Comparison of ENCODE assay signal across 8 cellular contexts in the genomic region with DNA sequence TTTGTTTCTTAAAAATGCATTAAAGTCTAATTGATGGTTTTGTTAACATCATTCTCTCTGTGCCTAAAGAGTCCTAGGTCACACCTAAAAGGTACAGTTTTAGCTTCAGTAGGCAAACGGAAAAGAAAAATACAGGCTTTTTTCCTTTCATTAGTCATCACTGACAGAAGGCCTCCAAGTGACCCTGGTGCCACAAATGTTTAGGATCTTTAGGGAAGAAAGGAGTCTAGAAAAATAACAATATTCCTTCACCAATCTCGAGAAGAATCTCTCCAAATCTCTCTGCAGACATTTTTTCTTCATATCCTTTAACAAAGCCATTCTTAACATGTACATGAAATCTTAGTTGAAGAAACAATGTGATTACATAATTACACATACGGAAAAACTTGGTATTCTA. TPM values are rescaled to one million over a fixed set of nuclear protein-coding genes. Genes with fewer than 3 reads are reported as not detected.
A peak's percentile ranks its signal among the peaks of the same experiment; 100 is the strongest.
DNase-seq lines count a peak whose midpoint lies in the region; ATAC-seq lines count a peak whose summit lies in the region.

No MANE protein-coding gene starts in this region.

- no peaks in the 10 kb centered on the region for H3K9me3 ChIP-seq in subcutaneous abdominal adipose tissue (ENCODE audit: control insufficient read depth in 5 of 5, low read length in 5 of 5)

- no peak for ATAC-seq in activated T-helper 17 cell treated with anti-CD3 and anti-CD28 coated beads, Interleukin-2, amount 50 U/mL, for 72 hours (replicated peaks)
- ATAC-seq in GM18519 (IDR thresholded peaks at IDR 0.05; ENCODE audit: low FRiP score, unreplicated experiment) (no peak), GM19324 (IDR thresholded peaks at IDR 0.05; ENCODE audit: low FRiP score, unreplicated experiment) (no peak)

- H3K9me3 Mint-ChIP-seq in activated CD4-positive, alpha-beta T cell treated with anti-CD3 and anti-CD28 coated beads, Interleukin-2, amount 10 ng/mL, durations not matched to agents 7 days and 5 days: no peaks in the 10 kb centered on the region
- no peaks in the 10 kb centered on the region for H3K9me3 Mint-ChIP-seq in activated T-helper 17 cell treated with anti-CD3 and anti-CD28 coated beads, Interleukin-2, amount 50 U/mL, for 72 hours

- H3K27me3 ChIP-seq in subcutaneous abdominal adipose tissue (ENCODE audit: control insufficient read depth in 5 of 5, insufficient read depth in 4 of 5, low read length in 5 of 5): no peaks in the 10 kb centered on the region

- peaks cover 10% of the 10 kb centered on the region for H3K4me1 Mint-ChIP-seq in activated CD4-positive, alpha-beta T cell treated with anti-CD3 and anti-CD28 coated beads, Interleukin-2, amount 10 ng/mL, durations not matched to agents 7 days and 5 days
- H3K4me1 Mint-ChIP-seq in activated T-helper 17 cell treated with anti-CD3 and anti-CD28 coated beads, Interleukin-2, amount 50 U/mL, for 72 hours: peaks cover 4% of the 10 kb centered on the region

- POLR2A ChIA-PET in activated CD4-positive, alpha-beta T cell treated with anti-CD3 and anti-CD28 coated beads, Interleukin-2, amount 10 ng/mL, durations not matched to agents 7 days and 5 days (lab: Charles Lee): no interaction called here

- DNase-seq in activated CD4-positive, alpha-beta T cell treated with anti-CD3 and anti-CD28 coated beads, Interleukin-2, amount 10 ng/mL, durations not matched to agents 7 days and 5 days: no peak
- DNase-seq in activated CD4-positive, alpha-beta T cell treated with anti-CD3 and anti-CD28 coated beads for 48 hours: no peak
- peak; percentile 38 for DNase-seq in inferior parietal cortex (ENCODE audit: extremely low spot score)
- DNase-seq in NCI-H1436 treated with DMSO at 0.1 percent for 48 hours (lab: John Stamatoyannopoulos, UW): no peak

- H3K27me3 Mint-ChIP-seq in activated CD4-positive, alpha-beta T cell treated with anti-CD3 and anti-CD28 coated beads, Interleukin-2, amount 10 ng/mL, durations not matched to agents 7 days and 5 days: peaks cover 57% of the 10 kb centered on the region
- H3K27me3 Mint-ChIP-seq in activated T-helper 17 cell treated with anti-CD3 and anti-CD28 coated beads, Interleukin-2, amount 50 U/mL, for 72 hours: peaks cover 51% of the 10 kb centered on the region

- H3K4me1 ChIP-seq in subcutaneous abdominal adipose tissue (ENCODE audit: control insufficient read depth in 5 of 5, insufficient read depth in 5 of 5, low read length in 5 of 5): peaks cover 0 to 28% (median 19%) of the 10 kb centered on the region in 5 donors

- peak overlapping the region; percentile 78 for H3K4me3 Mint-ChIP-seq in activated CD4-positive, alpha-beta T cell treated with anti-CD3 and anti-CD28 coated beads, Interleukin-2, amount 10 ng/mL, durations not matched to agents 7 days and 5 days
- peak overlapping the region; percentile 68 for H3K4me3 Mint-ChIP-seq in activated T-helper 17 cell treated with anti-CD3 and anti-CD28 coated beads, Interleukin-2, amount 50 U/mL, for 72 hours

- peaks cover 4% of the 10 kb centered on the region for H3K36me3 Mint-ChIP-seq in activated CD4-positive, alpha-beta T cell treated with anti-CD3 and anti-CD28 coated beads, Interleukin-2, amount 10 ng/mL, durations not matched to agents 7 days and 5 days (ENCODE audit: low read depth)
- no peaks in the 10 kb centered on the region for H3K36me3 Mint-ChIP-seq in activated T-helper 17 cell treated with anti-CD3 and anti-CD28 coated beads, Interleukin-2, amount 50 U/mL, for 72 hours (ENCODE audit: low read depth)

- H3K4me3 ChIP-seq in subcutaneous abdominal adipose tissue (ENCODE audit: low read depth in 1 of 5, low read length in 5 of 5): peak overlapping the region; percentile 71 to 94 (median 82)

- CTCF ChIA-PET in activated CD4-positive, alpha-beta T cell treated with anti-CD3 and anti-CD28 coated beads, Interleukin-2, amount 10 ng/mL, durations not matched to agents 7 days and 5 days (lab: Charles Lee): no interaction called here

- peak overlapping the region; percentile 98 for H3K27ac ChIP-seq in subcutaneous abdominal adipose tissue (ENCODE audit: low read depth, low read length)

- H3K9ac ChIP-seq in subcutaneous abdominal adipose tissue (ENCODE audit: low read length in 5 of 5): peak overlapping the region; percentile 73 to 92 (median 90)

- no peaks in the 10 kb centered on the region for H3K36me3 ChIP-seq in subcutaneous abdominal adipose tissue (ENCODE audit: control insufficient read depth in 5 of 5, insufficient read depth in 5 of 5, low read length in 5 of 5)

- H3K27ac Mint-ChIP-seq in activated CD4-positive, alpha-beta T cell treated with anti-CD3 and anti-CD28 coated beads, Interleukin-2, amount 10 ng/mL, durations not matched to agents 7 days and 5 days: no peak overlapping the region
- no peak overlapping the region for H3K27ac Mint-ChIP-seq in activated T-helper 17 cell treated with anti-CD3 and anti-CD28 coated beads, Interleukin-2, amount 50 U/mL, for 72 hours

RNA-seq across cellular contexts. Expression of a gene that starts 2.0 kb away (rescaled TPM):
- under 1 TPM; 0.15 to 0.20 TPM for total RNA-seq in activated CD4-positive, alpha-beta T cell treated with anti-CD3 and anti-CD28 coated beads, Interleukin-2, amount 10 ng/mL, durations not matched to agents 7 days and 5 days
- total RNA-seq in activated T-helper 17 cell treated with anti-CD3 and anti-CD28 coated beads, Interleukin-2, amount 50 U/mL, for 72 hours: under 1 TPM in 1 of 2 donors, not detected in 1; 0.58 TPM
